In the genomic region with DNA sequence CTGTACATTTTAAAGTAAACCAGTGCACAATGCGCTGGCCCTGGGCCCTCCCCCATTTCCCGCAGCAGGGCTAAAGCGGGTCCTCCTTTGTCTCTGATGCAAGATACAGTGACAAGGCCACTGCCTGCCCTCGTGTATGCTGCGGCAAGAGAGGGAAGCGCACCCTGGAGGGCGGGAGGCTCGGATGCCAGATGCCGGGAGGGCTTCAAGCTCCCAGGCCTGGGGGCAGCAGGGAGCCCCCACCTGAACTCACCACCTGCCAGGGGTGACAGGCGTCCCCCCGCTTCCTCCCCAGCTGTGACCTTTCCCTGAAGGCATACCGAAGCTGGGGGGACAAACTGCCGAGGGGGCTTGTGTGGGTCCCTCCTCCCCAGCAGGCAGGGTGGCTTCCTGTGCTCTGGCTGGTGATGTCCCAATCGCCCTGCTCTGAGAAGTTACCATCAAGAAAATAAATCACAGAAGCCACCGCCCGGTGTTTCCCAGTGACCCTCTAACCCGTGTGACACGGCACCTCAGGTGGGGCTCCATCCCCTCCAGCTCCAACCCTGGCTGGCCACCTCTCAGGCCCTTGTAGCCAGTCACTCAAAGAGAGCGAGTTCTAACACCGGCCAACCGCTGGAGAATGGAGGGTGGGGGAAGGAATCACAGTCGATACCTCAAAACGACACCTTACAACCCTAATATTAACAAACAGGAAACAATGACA, we compare ENCODE assay signal across 2 cellular contexts.
TF ChIP-seq lines count a peak whose summit lies in the region.

No MANE protein-coding gene starts in this region.

TF ChIP-seq in WTC11, 78 proteins besides CTCF, POLR2A, EP300 and RAD21:
- TF ChIP-seq, protein P1, sequence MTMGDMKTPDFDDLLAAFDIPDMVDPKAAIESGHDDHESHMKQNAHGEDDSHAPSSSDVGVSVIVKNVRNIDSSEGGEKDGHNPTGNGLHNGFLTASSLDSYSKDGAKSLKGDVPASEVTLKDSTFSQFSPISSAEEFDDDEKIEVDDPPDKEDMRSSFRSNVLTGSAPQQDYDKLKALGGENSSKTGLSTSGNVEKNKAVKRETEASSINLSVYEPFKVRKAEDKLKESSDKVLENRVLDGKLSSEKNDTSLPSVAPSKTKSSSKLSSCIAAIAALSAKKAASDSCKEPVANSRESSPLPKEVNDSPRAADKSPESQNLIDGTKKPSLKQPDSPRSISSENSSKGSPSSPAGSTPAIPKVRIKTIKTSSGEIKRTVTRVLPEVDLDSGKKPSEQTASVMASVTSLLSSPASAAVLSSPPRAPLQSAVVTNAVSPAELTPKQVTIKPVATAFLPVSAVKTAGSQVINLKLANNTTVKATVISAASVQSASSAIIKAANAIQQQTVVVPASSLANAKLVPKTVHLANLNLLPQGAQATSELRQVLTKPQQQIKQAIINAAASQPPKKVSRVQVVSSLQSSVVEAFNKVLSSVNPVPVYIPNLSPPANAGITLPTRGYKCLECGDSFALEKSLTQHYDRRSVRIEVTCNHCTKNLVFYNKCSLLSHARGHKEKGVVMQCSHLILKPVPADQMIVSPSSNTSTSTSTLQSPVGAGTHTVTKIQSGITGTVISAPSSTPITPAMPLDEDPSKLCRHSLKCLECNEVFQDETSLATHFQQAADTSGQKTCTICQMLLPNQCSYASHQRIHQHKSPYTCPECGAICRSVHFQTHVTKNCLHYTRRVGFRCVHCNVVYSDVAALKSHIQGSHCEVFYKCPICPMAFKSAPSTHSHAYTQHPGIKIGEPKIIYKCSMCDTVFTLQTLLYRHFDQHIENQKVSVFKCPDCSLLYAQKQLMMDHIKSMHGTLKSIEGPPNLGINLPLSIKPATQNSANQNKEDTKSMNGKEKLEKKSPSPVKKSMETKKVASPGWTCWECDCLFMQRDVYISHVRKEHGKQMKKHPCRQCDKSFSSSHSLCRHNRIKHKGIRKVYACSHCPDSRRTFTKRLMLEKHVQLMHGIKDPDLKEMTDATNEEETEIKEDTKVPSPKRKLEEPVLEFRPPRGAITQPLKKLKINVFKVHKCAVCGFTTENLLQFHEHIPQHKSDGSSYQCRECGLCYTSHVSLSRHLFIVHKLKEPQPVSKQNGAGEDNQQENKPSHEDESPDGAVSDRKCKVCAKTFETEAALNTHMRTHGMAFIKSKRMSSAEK (CRISPR knock-in tag; IDR thresholded peaks at IDR 0.05; ENCODE audit: borderline replicate concordance), result no peak
- TF ChIP-seq ZNF232 (CRISPR knock-in tag; IDR thresholded peaks at IDR 0.05), result no peak
- no peak for TF ChIP-seq GTF2I (CRISPR knock-in tag; conservative IDR thresholded peaks at IDR 0.05)
- no peak for TF ChIP-seq ESRRA (CRISPR knock-in tag; IDR thresholded peaks at IDR 0.05; ENCODE audit: borderline replicate concordance)
- TF ChIP-seq, protein P2, sequence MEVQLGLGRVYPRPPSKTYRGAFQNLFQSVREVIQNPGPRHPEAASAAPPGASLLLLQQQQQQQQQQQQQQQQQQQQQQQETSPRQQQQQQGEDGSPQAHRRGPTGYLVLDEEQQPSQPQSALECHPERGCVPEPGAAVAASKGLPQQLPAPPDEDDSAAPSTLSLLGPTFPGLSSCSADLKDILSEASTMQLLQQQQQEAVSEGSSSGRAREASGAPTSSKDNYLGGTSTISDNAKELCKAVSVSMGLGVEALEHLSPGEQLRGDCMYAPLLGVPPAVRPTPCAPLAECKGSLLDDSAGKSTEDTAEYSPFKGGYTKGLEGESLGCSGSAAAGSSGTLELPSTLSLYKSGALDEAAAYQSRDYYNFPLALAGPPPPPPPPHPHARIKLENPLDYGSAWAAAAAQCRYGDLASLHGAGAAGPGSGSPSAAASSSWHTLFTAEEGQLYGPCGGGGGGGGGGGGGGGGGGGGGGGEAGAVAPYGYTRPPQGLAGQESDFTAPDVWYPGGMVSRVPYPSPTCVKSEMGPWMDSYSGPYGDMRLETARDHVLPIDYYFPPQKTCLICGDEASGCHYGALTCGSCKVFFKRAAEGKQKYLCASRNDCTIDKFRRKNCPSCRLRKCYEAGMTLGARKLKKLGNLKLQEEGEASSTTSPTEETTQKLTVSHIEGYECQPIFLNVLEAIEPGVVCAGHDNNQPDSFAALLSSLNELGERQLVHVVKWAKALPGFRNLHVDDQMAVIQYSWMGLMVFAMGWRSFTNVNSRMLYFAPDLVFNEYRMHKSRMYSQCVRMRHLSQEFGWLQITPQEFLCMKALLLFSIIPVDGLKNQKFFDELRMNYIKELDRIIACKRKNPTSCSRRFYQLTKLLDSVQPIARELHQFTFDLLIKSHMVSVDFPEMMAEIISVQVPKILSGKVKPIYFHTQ (CRISPR knock-in tag; IDR thresholded peaks at IDR 0.05), result no peak

TF ChIP-seq in HepG2, 621 proteins besides CTCF, POLR2A, EP300 and RAD21 (continued from another document):
- TF ChIP-seq, protein P3, sequence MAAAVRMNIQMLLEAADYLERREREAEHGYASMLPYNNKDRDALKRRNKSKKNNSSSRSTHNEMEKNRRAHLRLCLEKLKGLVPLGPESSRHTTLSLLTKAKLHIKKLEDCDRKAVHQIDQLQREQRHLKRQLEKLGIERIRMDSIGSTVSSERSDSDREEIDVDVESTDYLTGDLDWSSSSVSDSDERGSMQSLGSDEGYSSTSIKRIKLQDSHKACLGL (CRISPR knock-in tag; IDR thresholded peaks at IDR 0.05), result 0 out of 2 replicates have a peak, but pooled peaks have one; percentile 21
- TF ChIP-seq JUNB (CRISPR knock-in tag; IDR thresholded peaks at IDR 0.05; ENCODE audit: borderline replicate concordance), result no peak
